Comparison of ENCODE assay signal across 20 cellular contexts in the genomic region with DNA sequence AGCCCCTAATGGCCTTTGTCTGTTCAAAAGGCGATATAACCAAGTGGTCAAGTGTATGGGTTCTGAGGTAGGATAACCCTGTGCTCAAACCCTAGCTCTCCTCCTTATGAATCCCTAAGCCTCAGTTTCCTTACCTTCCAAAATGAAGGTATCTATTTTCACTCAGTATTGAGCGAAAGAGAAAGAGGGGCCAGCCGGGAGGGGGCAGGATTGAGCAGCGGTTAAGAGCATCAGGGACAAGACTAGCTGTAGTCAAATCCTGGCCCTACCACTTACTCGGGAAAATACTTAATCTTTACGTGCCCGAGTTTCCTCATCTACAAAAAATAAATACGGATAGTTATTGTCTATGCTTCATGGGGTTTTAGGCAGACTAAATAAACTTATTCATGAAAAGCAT. TPM values are rescaled to one million over a fixed set of nuclear protein-coding genes. Genes with fewer than 3 reads are reported as not detected.
DNase-seq lines count a peak whose midpoint lies in the region; ATAC-seq, FAIRE-seq and TF ChIP-seq lines count a peak whose summit lies in the region.
"Had no signal": no experiment of that assay in that cellular context is flagged by ENCODE, and none has a peak within 500 bp of the region (broad histone marks: within the 10 kb centered on the region; RNA-seq: fewer than 3 reads in every experiment).

No MANE protein-coding gene starts in this region.

- H3K9me3 ChIP-seq in HepG2 (ENCODE audit: low read length): no peaks in the 10 kb centered on the region
- no peaks in the 10 kb centered on the region for H3K9me3 ChIP-seq in right lobe of liver
- no peaks in the 10 kb centered on the region for H3K9me3 ChIP-seq in endothelial cell of umbilical vein (replicated peaks; ENCODE audit: control insufficient read depth, insufficient read depth, low read length)
- H3K9me3 ChIP-seq: BLaER1, MG63 had no signal

- H3K27me3 Mint-ChIP-seq in type B pancreatic cell: peaks cover 5% of the 10 kb centered on the region
- H3K27me3 Mint-ChIP-seq: effector memory CD8-positive, alpha-beta T cell; stimulated activated memory B cell treated with anti-CD40 and anti-IgM and Interleukin-4, amounts not matched to agents 10 μg/mL and 1 μg/mL and 100 μg/mL, for 72 hours had no signal

- no peak for FAIRE-seq in HepG2 (lab: Jason Lieb, UNC)
- FAIRE-seq in endothelial cell of umbilical vein (lab: Jason Lieb, UNC): no peak
- FAIRE-seq: GM18507, H54 had no signal

- H3K27me3 ChIP-seq in HepG2 (ENCODE audit: control insufficient read depth in 1 of 2, insufficient read depth in 2 of 2, low read length in 2 of 2): peaks cover 0 to 2% of the 10 kb centered on the region in 2 experiments; a peak in 1 of 5 replicates
- no peaks in the 10 kb centered on the region for H3K27me3 ChIP-seq in right lobe of liver
- H3K27me3 ChIP-seq in endothelial cell of umbilical vein (ENCODE audit: control insufficient read depth in 2 of 2, insufficient read depth in 2 of 2, low read length in 2 of 2): no peaks in the 10 kb centered on the region
- H3K27me3 ChIP-seq: BLaER1 had no signal

- TF ChIP-seq CTCF in HepG2 (CRISPR knock-in tag; IDR thresholded peaks at IDR 0.05) (peak; percentile 54), right lobe of liver (IDR thresholded peaks at IDR 0.05) (no peak), NB4 (IDR thresholded peaks at IDR 0.05; ENCODE audit: low read depth, low read length) (peak; percentile 44), endothelial cell of umbilical vein (IDR thresholded peaks at IDR 0.05; ENCODE audit: extremely low read depth in 1 of 2, insufficient read depth in 1 of 2, low read depth in 1 of 2, low read length in 2 of 2) (peak; percentile 5 to 19), type B pancreatic cell (conservative IDR thresholded peaks at IDR 0.05) (peak; percentile 35)

- H3K9ac ChIP-seq in HepG2 (ENCODE audit: insufficient read depth, low read depth, low read length) (no peak overlapping the region), endothelial cell of umbilical vein (replicated peaks; ENCODE audit: extremely low read depth, insufficient read depth, low read length) (no peak overlapping the region)
- H3K9ac ChIP-seq: BLaER1 had no signal

- no peaks in the 10 kb centered on the region for H3K9me1 ChIP-seq in endothelial cell of umbilical vein (replicated peaks; ENCODE audit: control insufficient read depth, extremely low read depth, insufficient read depth, low read length)

- H3K4me3 Mint-ChIP-seq in type B pancreatic cell: no peak overlapping the region
- H3K4me3 Mint-ChIP-seq: effector memory CD8-positive, alpha-beta T cell; nephron; stimulated activated memory B cell treated with anti-CD40 and anti-IgM and Interleukin-4, amounts not matched to agents 10 μg/mL and 1 μg/mL and 100 μg/mL, for 72 hours; T-helper 1 cell treated with Interleukin-12 subunit alpha and Interleukin-12 subunit beta and Interleukin-4 antibody, amounts not matched to agents 30 μg/mL and 1 μg/mL, for 36 hours had no signal

- BruUV-seq in HepG2 (replicated peaks; lab: Mats Ljungman, UMichigan) (no TSS peak), endothelial cell of umbilical vein (replicated peaks; lab: Mats Ljungman, UMichigan) (no TSS peak)

- ATAC-seq in HepG2: no peak; the same call in 2 of the 3 replicates
- ATAC-seq in right lobe of liver: no peak
- ATAC-seq in GM21825 (IDR thresholded peaks at IDR 0.05; ENCODE audit: unreplicated experiment): no peak
- ATAC-seq: effector memory CD8-positive, alpha-beta T cell; left cardiac atrium; stimulated activated memory B cell treated with anti-CD40 and anti-IgM and Interleukin-4, amounts not matched to agents 10 μg/mL and 1 μg/mL and 100 μg/mL, for 72 hours had no signal

- H3K27ac Mint-ChIP-seq in type B pancreatic cell: no peak overlapping the region
- H3K27ac Mint-ChIP-seq: nephron; T-helper 1 cell treated with Interleukin-12 subunit alpha and Interleukin-12 subunit beta and Interleukin-4 antibody, amounts not matched to agents 30 μg/mL and 1 μg/mL, for 36 hours had no signal

- H3K79me2 ChIP-seq in HepG2 (ENCODE audit: insufficient read depth, low read length) (no peaks in the 10 kb centered on the region), endothelial cell of umbilical vein (ENCODE audit: control insufficient read depth, insufficient read depth, low read length) (no peaks in the 10 kb centered on the region)

- no peak overlapping the region for H2AFZ ChIP-seq in HepG2 (ENCODE audit: low read length)
- no peak overlapping the region for H2AFZ ChIP-seq in endothelial cell of umbilical vein (ENCODE audit: low read depth, low read length)

- intact Hi-C loops in HepG2 (cut with micrococcal nuclease; ENCODE audit: unreplicated experiment) (no loop called here), right lobe of liver (cut with DNase I) (loop anchor here in 1 of 2 donors (10.0 kb wide), 1 partner anchor 107 kb away; a partner anchor contains a TSS), endothelial cell of umbilical vein (cut with micrococcal nuclease) (no loop called here)

- H3K4me1 ChIP-seq in HepG2 (ENCODE audit: insufficient read depth, low read length) (no peaks in the 10 kb centered on the region), right lobe of liver (no peaks in the 10 kb centered on the region), endothelial cell of umbilical vein (ENCODE audit: control insufficient read depth, extremely low read depth, insufficient read depth, low read length) (no peaks in the 10 kb centered on the region)
- H3K4me1 ChIP-seq: BLaER1 had no signal

- no peak for TF ChIP-seq POLR2A in HepG2 (IDR thresholded peaks at IDR 0.05; ENCODE audit: insufficient read depth in 1 of 2, low read depth in 2 of 2, low read length in 2 of 2)
- no peak for TF ChIP-seq POLR2A in right lobe of liver (IDR thresholded peaks at IDR 0.05)
- no peak for TF ChIP-seq POLR2A in NB4 (IDR thresholded peaks at IDR 0.05; ENCODE audit: extremely low read depth, insufficient read length)
- no peak for TF ChIP-seq POLR2A in endothelial cell of umbilical vein (IDR thresholded peaks at IDR 0.05; ENCODE audit: low read depth, low read length)

- no peaks in the 10 kb centered on the region for H3K36me3 ChIP-seq in HepG2 (replicated peaks in 1 of 2; ENCODE audit: control insufficient read depth in 1 of 2, insufficient read depth in 2 of 2, low read length in 2 of 2)
- no peaks in the 10 kb centered on the region for H3K36me3 ChIP-seq in right lobe of liver
- H3K36me3 ChIP-seq in endothelial cell of umbilical vein (ENCODE audit: control insufficient read depth in 2 of 2, extremely low read depth in 1 of 2, insufficient read depth in 2 of 2, low read length in 2 of 2): no peaks in the 10 kb centered on the region
- H3K36me3 ChIP-seq: MG63 had no signal

- no peak for TF ChIP-seq RAD21 in HepG2 (CRISPR knock-in tag; IDR thresholded peaks at IDR 0.05)

- CTCF ChIA-PET in HepG2 (lab: Yijun Ruan, JAX; ENCODE audit: low intra/inter-chr PET ratio, low total read pairs) (no interaction called here), endothelial cell of umbilical vein (lab: Charles Lee) (interaction anchor here (1.0 to 1.5 kb wide), 3 partner anchors 10 to 276 kb away, joined by 3 to 5 read pairs (median 3); no protein-coding TSS in a partner anchor)

- H3K4me2 ChIP-seq in HepG2 (ENCODE audit: low read depth, low read length) (no peak overlapping the region), endothelial cell of umbilical vein (ENCODE audit: insufficient read depth, low read length) (no peak overlapping the region)
- H3K4me2 ChIP-seq: BLaER1 had no signal

- dilution Hi-C loops in endothelial cell of umbilical vein (cut with MboI; ENCODE audit: extremely low pct_ligation_motif_present, low sequenced_read_pairs): no loop called here

- H3K4me3 ChIP-seq in HepG2 (replicated peaks in 1 of 3; ENCODE audit: insufficient read depth in 1 of 3, low read depth in 2 of 3, low read length in 3 of 3) (no peak overlapping the region), right lobe of liver (no peak overlapping the region), NB4 (ENCODE audit: low read depth, low read length) (no peak overlapping the region), endothelial cell of umbilical vein (replicated peaks in 1 of 3; ENCODE audit: insufficient read depth in 1 of 3, low read depth in 1 of 3, low read length in 3 of 3) (no peak overlapping the region)
- H3K4me3 ChIP-seq: BLaER1, MG63 had no signal

- no peak overlapping the region for H3K27ac ChIP-seq in HepG2 (ENCODE audit: extremely low read length, insufficient read depth, low read length)
- no peak overlapping the region for H3K27ac ChIP-seq in right lobe of liver
- H3K27ac ChIP-seq in endothelial cell of umbilical vein (ENCODE audit: insufficient read depth, low read depth, low read length): no peak overlapping the region
- H3K27ac ChIP-seq: BLaER1 had no signal

- WGBS in HepG2 (ENCODE audit: low lambda C conversion rate): 23% methylated on average over 8 of the region's 8 CpGs
- 67% methylated on average over 8 of the region's 8 CpGs for WGBS in right lobe of liver (ENCODE audit: insufficient coverage, low coverage, low lambda C conversion rate, missing lambda C conversion rate)

- POLR2A ChIA-PET in HepG2 (lab: Yijun Ruan, JAX): no interaction called here
- POLR2A ChIA-PET in endothelial cell of umbilical vein (lab: Charles Lee): no interaction called here

- in situ Hi-C loops in HepG2 (cut with HindIII; ENCODE audit: extremely low pct_ligation_motif_present, low pct_unique_long_range_greater_than_20kb): no loop called here

- H4K20me1 ChIP-seq in HepG2 (ENCODE audit: insufficient read depth, low read length): no peaks in the 10 kb centered on the region
- H4K20me1 ChIP-seq in endothelial cell of umbilical vein (replicated peaks; ENCODE audit: control insufficient read depth, extremely low read depth, insufficient read depth, low read length): no peaks in the 10 kb centered on the region
- H4K20me1 ChIP-seq: BLaER1 had no signal

- TF ChIP-seq EP300 in HepG2 (IDR thresholded peaks at IDR 0.05; ENCODE audit: low read depth in 2 of 2, low read length in 2 of 2): no peak
- no peak for TF ChIP-seq EP300 in HepG2 (CRISPR knock-in tag; IDR thresholded peaks at IDR 0.05; ENCODE audit: borderline replicate concordance)

- peaks cover 10% of the 10 kb centered on the region for H3K4me1 Mint-ChIP-seq in type B pancreatic cell (ENCODE audit: unreplicated experiment)
- H3K4me1 Mint-ChIP-seq: stimulated activated memory B cell treated with anti-CD40 and anti-IgM and Interleukin-4, amounts not matched to agents 10 μg/mL and 1 μg/mL and 100 μg/mL, for 72 hours had no signal

- no peak for DNase-seq in HepG2 (ENCODE audit: low spot score)
- no peak for DNase-seq in right lobe of liver
- peak; percentile 16 for DNase-seq in NB4 (ENCODE audit: low read depth)
- DNase-seq in endothelial cell of umbilical vein (ENCODE audit: low read depth, low spot score): no peak
- no peak for DNase-seq in type B pancreatic cell (ENCODE audit: extremely low spot score, unreplicated experiment)
- DNase-seq in effector CD4-positive, alpha-beta T cell: no peak
- DNase-seq in T1000 (lab: John Stamatoyannopoulos, UW): no peak
- DNase-seq: effector memory CD8-positive, alpha-beta T cell; left cardiac atrium; MG63; NCI-H226; stimulated activated CD4-positive, alpha-beta T cell treated with anti-CD3 and anti-CD28 coated beads, Interleukin-4, amount 100 ng/mL, for 24 hours had no signal

- H3K36me3 Mint-ChIP-seq in type B pancreatic cell: no peaks in the 10 kb centered on the region

- peaks cover 4% of the 10 kb centered on the region for H3K9me3 Mint-ChIP-seq in type B pancreatic cell
- H3K9me3 Mint-ChIP-seq: effector memory CD8-positive, alpha-beta T cell; nephron; stimulated activated memory B cell treated with anti-CD40 and anti-IgM and Interleukin-4, amounts not matched to agents 10 μg/mL and 1 μg/mL and 100 μg/mL, for 72 hours; T-helper 1 cell treated with Interleukin-12 subunit alpha and Interleukin-12 subunit beta and Interleukin-4 antibody, amounts not matched to agents 30 μg/mL and 1 μg/mL, for 36 hours had no signal

RNA-seq across cellular contexts. Expression of a gene that starts 25.7 kb away (rescaled TPM):
- not detected in 2 replicates for total RNA-seq in HepG2 (2016; rRNA removed; fragmentation: Illumina TruSeq; extraction: Trizol)
- total RNA-seq in HepG2 (2016; cell fraction: cytosol; rRNA removed; fragmentation: Illumina TruSeq; extraction: Trizol; ENCODE audit: low read depth): not detected in 2 replicates
- not detected in 2 replicates for total RNA-seq in HepG2 (2016; cell fraction: insoluble cytoplasmic fraction; rRNA removed; fragmentation: Illumina TruSeq; extraction: Trizol)
- total RNA-seq in HepG2 (2016; cell fraction: membrane; rRNA removed; fragmentation: Illumina TruSeq; extraction: Trizol): not detected in 2 replicates
- not detected in 2 replicates for total RNA-seq in HepG2 (2016; cell fraction: nucleus; rRNA removed; fragmentation: Illumina TruSeq; extraction: Trizol)
- polyA plus RNA-seq in HepG2 (2011; rRNA removed): not detected in 2 replicates
- not detected in 2 replicates for polyA plus RNA-seq in HepG2 (2011; cell fraction: cytosol; rRNA removed)
- not detected in 2 replicates for polyA plus RNA-seq in HepG2 (2011; cell fraction: nucleus; rRNA removed)
- polyA plus RNA-seq in HepG2 (2012): not detected in 2 replicates
- polyA plus RNA-seq in HepG2 (2016; cell fraction: cytosol; fragmentation: Illumina TruSeq; extraction: Trizol; ENCODE audit: low read depth): not detected in 2 replicates
- not detected in 2 replicates for polyA plus RNA-seq in HepG2 (2016; cell fraction: insoluble cytoplasmic fraction; fragmentation: Illumina TruSeq; extraction: Trizol; ENCODE audit: low read depth)
- not detected in 2 replicates for polyA plus RNA-seq in HepG2 (2016; cell fraction: membrane; fragmentation: Illumina TruSeq; extraction: Trizol; ENCODE audit: low read depth)
- polyA plus RNA-seq in HepG2 (2016; cell fraction: nucleus; fragmentation: Illumina TruSeq; extraction: Trizol; ENCODE audit: insufficient read depth, low read depth): not detected in 2 replicates
- polyA minus RNA-seq in HepG2 (2011; rRNA and poly(A)+ RNA removed; ENCODE audit: low replicate concordance): 0.07 TPM in 1 of 2 replicates, not detected in the other
- polyA minus RNA-seq in HepG2 (2011; cell fraction: cytosol; rRNA and poly(A)+ RNA removed): not detected in 2 replicates
- not detected in 2 replicates for polyA minus RNA-seq in HepG2 (2011; cell fraction: nucleus; rRNA and poly(A)+ RNA removed)
- total RNA-seq in right lobe of liver: 1 to 10 TPM in 1 of 6 experiments, under 1 TPM in 4, not detected in 1; 0.11 to 1.3 (median 0.37) TPM
- total RNA-seq in endothelial cell of umbilical vein: not detected in 2 replicates
- polyA plus RNA-seq in endothelial cell of umbilical vein: not detected in 2 replicates
- not detected in 2 replicates for polyA plus RNA-seq in endothelial cell of umbilical vein (2011; cell fraction: cytosol; rRNA removed)
- polyA plus RNA-seq in endothelial cell of umbilical vein (2011; cell fraction: nucleus; rRNA removed): not detected in 2 replicates
- not detected in 2 replicates for polyA plus RNA-seq in endothelial cell of umbilical vein (2012)
- not detected in 2 replicates for polyA minus RNA-seq in endothelial cell of umbilical vein
- not detected for polyA minus RNA-seq in endothelial cell of umbilical vein (2011; cell fraction: cytosol; rRNA and poly(A)+ RNA removed)
- not detected in 2 replicates for polyA minus RNA-seq in endothelial cell of umbilical vein (2011; cell fraction: nucleus; rRNA and poly(A)+ RNA removed)
- not detected in 2 replicates for total RNA-seq in type B pancreatic cell (ENCODE audit: low replicate concordance)
- total RNA-seq: G401 had no signal

RNA-seq across cellular contexts. Expression of a gene that starts 41.1 kb away (rescaled TPM):
- total RNA-seq in HepG2 (2016; rRNA removed; fragmentation: Illumina TruSeq; extraction: Trizol) (0.09 TPM in 1 of 2 replicates, not detected in the other), right lobe of liver (1 to 10 TPM in 4 of 6 experiments, under 1 TPM in 2; 0.88 to 2.0 (median 1.2) TPM), endothelial cell of umbilical vein (not detected in 2 replicates), type B pancreatic cell (ENCODE audit: low replicate concordance) (0.50 and 0.56 TPM in 2 replicates)
- not detected in 2 replicates for total RNA-seq in HepG2 (2016; cell fraction: cytosol; rRNA removed; fragmentation: Illumina TruSeq; extraction: Trizol; ENCODE audit: low read depth)
- total RNA-seq in HepG2 (2016; cell fraction: insoluble cytoplasmic fraction; rRNA removed; fragmentation: Illumina TruSeq; extraction: Trizol): 0.11 TPM in 1 of 2 replicates, not detected in the other
- total RNA-seq in HepG2 (2016; cell fraction: membrane; rRNA removed; fragmentation: Illumina TruSeq; extraction: Trizol): 0.10 TPM in 1 of 2 replicates, not detected in the other
- 0.28 TPM in 1 of 2 replicates, not detected in the other for total RNA-seq in HepG2 (2016; cell fraction: nucleus; rRNA removed; fragmentation: Illumina TruSeq; extraction: Trizol)
- polyA plus RNA-seq in HepG2 (2011; rRNA removed) (not detected in 2 replicates), endothelial cell of umbilical vein (not detected in 2 replicates)
- polyA plus RNA-seq in HepG2 (2011; cell fraction: cytosol; rRNA removed): 0.04 TPM in 1 of 2 replicates, not detected in the other
- not detected in 2 replicates for polyA plus RNA-seq in HepG2 (2011; cell fraction: nucleus; rRNA removed)
- not detected in 2 replicates for polyA plus RNA-seq in HepG2 (2012)
- polyA plus RNA-seq in HepG2 (2016; cell fraction: cytosol; fragmentation: Illumina TruSeq; extraction: Trizol; ENCODE audit: low read depth): not detected in 2 replicates
- not detected in 2 replicates for polyA plus RNA-seq in HepG2 (2016; cell fraction: insoluble cytoplasmic fraction; fragmentation: Illumina TruSeq; extraction: Trizol; ENCODE audit: low read depth)
- 0.07 TPM in 2 replicates for polyA plus RNA-seq in HepG2 (2016; cell fraction: membrane; fragmentation: Illumina TruSeq; extraction: Trizol; ENCODE audit: low read depth)
- 0.19 TPM in 1 of 2 replicates, not detected in the other for polyA plus RNA-seq in HepG2 (2016; cell fraction: nucleus; fragmentation: Illumina TruSeq; extraction: Trizol; ENCODE audit: insufficient read depth, low read depth)
- not detected in 2 replicates for polyA minus RNA-seq in HepG2 (2011; rRNA and poly(A)+ RNA removed; ENCODE audit: low replicate concordance)
- polyA minus RNA-seq in HepG2 (2011; cell fraction: cytosol; rRNA and poly(A)+ RNA removed): not detected in 2 replicates
- not detected in 2 replicates for polyA minus RNA-seq in HepG2 (2011; cell fraction: nucleus; rRNA and poly(A)+ RNA removed)
- not detected in 2 replicates for polyA plus RNA-seq in endothelial cell of umbilical vein (2011; cell fraction: cytosol; rRNA removed)
- not detected in 2 replicates for polyA plus RNA-seq in endothelial cell of umbilical vein (2011; cell fraction: nucleus; rRNA removed)
- not detected in 2 replicates for polyA plus RNA-seq in endothelial cell of umbilical vein (2012)
- polyA minus RNA-seq in endothelial cell of umbilical vein: not detected in 2 replicates
- polyA minus RNA-seq in endothelial cell of umbilical vein (2011; cell fraction: cytosol; rRNA and poly(A)+ RNA removed): not detected
- not detected in 2 replicates for polyA minus RNA-seq in endothelial cell of umbilical vein (2011; cell fraction: nucleus; rRNA and poly(A)+ RNA removed)
- total RNA-seq: G401 had no signal

Comparison
In these comparisons a context has a peak if more than half of its experiments do, and no peak if none do; other contexts are left out.
1. CTCF ChIP-seq: peak in HepG2 (single experiment), NB4 (single experiment), endothelial cell of umbilical vein (2 of 2) and type B pancreatic cell (single experiment); none in right lobe of liver (0 of 4).